Comparison of ENCODE assay signal across 9 cellular contexts in the genomic region with DNA sequence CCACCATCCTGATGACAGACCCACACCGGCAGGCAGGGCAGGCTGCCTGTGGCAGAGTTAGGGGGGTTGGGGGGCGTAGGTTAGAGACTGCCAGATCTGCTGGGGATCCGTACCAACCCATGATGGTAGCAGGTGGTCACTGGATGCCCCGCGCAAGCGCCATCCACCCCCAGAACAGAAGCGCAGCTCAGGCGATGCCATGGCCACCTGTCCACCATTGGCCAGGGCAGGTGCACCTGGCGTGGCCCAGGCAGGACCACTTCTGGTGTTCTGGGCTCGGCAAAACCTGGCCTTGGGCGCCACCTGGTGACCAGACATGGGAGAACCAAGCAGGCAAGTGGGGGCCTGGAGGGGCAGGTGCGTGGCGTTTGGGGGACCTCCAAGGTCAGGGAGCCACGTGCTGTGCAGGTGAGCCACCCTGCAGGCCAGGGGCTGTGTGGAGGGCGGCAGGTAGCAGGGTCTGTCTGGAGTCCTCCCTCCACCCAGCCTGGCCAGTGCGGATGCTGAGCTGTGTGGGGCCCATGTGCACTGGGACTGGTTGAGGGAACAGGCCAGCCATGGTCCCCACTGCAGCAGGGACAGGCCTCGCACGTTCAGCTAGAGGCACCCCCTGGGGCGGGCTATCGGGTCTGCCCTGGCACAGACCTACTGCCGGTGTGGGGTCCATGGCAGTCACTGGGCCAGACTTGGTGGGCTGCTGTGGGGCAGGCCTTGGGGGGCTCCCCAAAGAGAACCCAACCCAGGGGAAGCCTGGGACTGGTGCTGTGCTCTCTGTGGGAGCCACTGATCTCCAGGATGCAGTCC. TPM values are rescaled to one million over a fixed set of nuclear protein-coding genes. Genes with fewer than 3 reads are reported as not detected.
DNase-seq lines count a peak whose midpoint lies in the region; ATAC-seq, FAIRE-seq and TF ChIP-seq lines count a peak whose summit lies in the region.
"Had no signal": no experiment of that assay in that cellular context is flagged by ENCODE, and none has a peak within 500 bp of the region (broad histone marks: within the 10 kb centered on the region; RNA-seq: fewer than 3 reads in every experiment).

No MANE protein-coding gene starts in this region.

- no CpG with 5 or more reads among the region's 21 CpGs for WGBS in trophoblast cell (ENCODE audit: extremely low coverage, insufficient coverage, insufficient read length)

- H2AK5ac ChIP-seq in trophoblast cell (ENCODE audit: low read length), result no peak overlapping the region

- H3K18ac ChIP-seq in trophoblast cell (ENCODE audit: low read length), result no peak overlapping the region

- no peaks in the 10 kb centered on the region for H3K36me3 Mint-ChIP-seq in type B pancreatic cell
- H3K36me3 Mint-ChIP-seq: IgD-negative memory B cell had no signal

- H3K27me3 Mint-ChIP-seq in type B pancreatic cell, result no peaks in the 10 kb centered on the region
- H3K27me3 Mint-ChIP-seq: IgD-negative memory B cell had no signal

- no peak overlapping the region for H3K4me3 ChIP-seq in trophoblast cell (ENCODE audit: low read depth, low read length)

- H3K79me2 ChIP-seq in trophoblast cell (ENCODE audit: control insufficient read depth, insufficient read depth, low read length, poor library complexity), result no peaks in the 10 kb centered on the region

- H2BK120ac ChIP-seq in trophoblast cell (ENCODE audit: insufficient read depth, low read length, poor library complexity), result no peak overlapping the region

- peaks cover 5% of the 10 kb centered on the region for H3K9me3 ChIP-seq in trophoblast cell (ENCODE audit: insufficient read depth, low read depth, low read length)

- no peak overlapping the region for H2AFZ ChIP-seq in trophoblast cell (ENCODE audit: insufficient read depth, low read length, poor library complexity)

- peak; percentile 97 for DNase-seq in D721Med (ENCODE audit: insufficient read length, low spot score)
- DNase-seq in HuH-7 (ENCODE audit: low spot score), result peak; percentile 91
- peak; percentile 5 for DNase-seq in RCC 7860 (ENCODE audit: low spot score)
- peak; percentile 71 for DNase-seq in activated T-helper 9 cell treated with anti-CD3 and anti-CD28 coated beads, Interleukin-2, amount 50 U/mL, for 16 hours (ENCODE audit: low read depth)
- DNase-seq in foreskin keratinocyte, result peak in 1 of 2 donors; percentile 29
- peak; percentile 50 to 75 for DNase-seq in trophoblast cell
- DNase-seq in type B pancreatic cell (ENCODE audit: extremely low spot score, unreplicated experiment), result no peak

- no peak for FAIRE-seq in D721Med (lab: Jason Lieb, UNC)
- FAIRE-seq in RCC 7860 (lab: Jason Lieb, UNC), result no peak

- H3K27ac Mint-ChIP-seq in type B pancreatic cell, result no peak overlapping the region

- H3K9me3 Mint-ChIP-seq in type B pancreatic cell, result no peaks in the 10 kb centered on the region
- H3K9me3 Mint-ChIP-seq: IgD-negative memory B cell had no signal

- no peak overlapping the region for H2BK12ac ChIP-seq in trophoblast cell (ENCODE audit: low read length)

- H3K4me1 Mint-ChIP-seq in type B pancreatic cell (ENCODE audit: unreplicated experiment), result no peaks in the 10 kb centered on the region

- H2BK5ac ChIP-seq in trophoblast cell (ENCODE audit: low read depth, low read length, poor library complexity), result no peak overlapping the region

- no peak overlapping the region for H3K14ac ChIP-seq in trophoblast cell (ENCODE audit: low read length)

- H4K8ac ChIP-seq in trophoblast cell (ENCODE audit: low read depth, low read length), result no peak overlapping the region

- no peak overlapping the region for H3K23ac ChIP-seq in trophoblast cell (ENCODE audit: low read length)

- peaks cover 20% of the 10 kb centered on the region for H3K27me3 ChIP-seq in foreskin keratinocyte
- no peaks in the 10 kb centered on the region for H3K27me3 ChIP-seq in trophoblast cell (ENCODE audit: insufficient read depth, low read length)

- no peak overlapping the region for H3K27ac ChIP-seq in foreskin keratinocyte
- no peak overlapping the region for H3K27ac ChIP-seq in trophoblast cell (ENCODE audit: low read depth, low read length)

- no peak overlapping the region for H3K9ac ChIP-seq in trophoblast cell (ENCODE audit: low read length)

- no peaks in the 10 kb centered on the region for H3K79me1 ChIP-seq in trophoblast cell (ENCODE audit: low read length)

- peak overlapping the region; percentile 19 for H4K12ac ChIP-seq in trophoblast cell (ENCODE audit: low read depth, low read length)

- no peaks in the 10 kb centered on the region for H3K4me1 ChIP-seq in foreskin keratinocyte
- peaks cover 7 to 9% of the 10 kb centered on the region in 2 experiments for H3K4me1 ChIP-seq in trophoblast cell (ENCODE audit: control insufficient read depth in 1 of 2, insufficient read depth in 2 of 2, low read length in 2 of 2)

- no peak overlapping the region for H3K4ac ChIP-seq in trophoblast cell (ENCODE audit: low read depth, low read length)

- no peak overlapping the region for H3K4me3 Mint-ChIP-seq in type B pancreatic cell
- H3K4me3 Mint-ChIP-seq: IgD-negative memory B cell had no signal

- no peaks in the 10 kb centered on the region for H3K36me3 ChIP-seq in trophoblast cell (ENCODE audit: control insufficient read depth in 1 of 2, insufficient read depth in 2 of 2, low read length in 2 of 2)

- ATAC-seq in foreskin keratinocyte (peak; percentile 63), HG02623 (IDR thresholded peaks at IDR 0.05; ENCODE audit: unreplicated experiment) (no peak)

- no peak overlapping the region for H4K91ac ChIP-seq in trophoblast cell (ENCODE audit: low read depth, low read length)

- H3K4me2 ChIP-seq in trophoblast cell (ENCODE audit: low read length), result no peak overlapping the region

- TF ChIP-seq CTCF in D721Med (IDR thresholded peaks at IDR 0.05; ENCODE audit: insufficient read depth, missing control alignments), result peak; percentile 81
- peak; percentile 90 for TF ChIP-seq CTCF in foreskin keratinocyte (conservative IDR thresholded peaks at IDR 0.05)
- TF ChIP-seq CTCF in type B pancreatic cell (conservative IDR thresholded peaks at IDR 0.05), result peak; percentile 99

RNA-seq across cellular contexts. Expression of gene BAG5, which starts 15.6 kb away (rescaled TPM):
- 25.7 and 28.0 TPM in 2 replicates for total RNA-seq in foreskin keratinocyte
- polyA plus RNA-seq in foreskin keratinocyte, result 9.0 and 11.1 TPM in 2 replicates
- polyA plus RNA-seq in trophoblast cell (2013), result 21.3 and 22.2 TPM in 2 replicates
- total RNA-seq in type B pancreatic cell (ENCODE audit: low replicate concordance), result 23.3 and 30.5 TPM in 2 replicates

RNA-seq across cellular contexts. Expression of gene COA8, which starts 15.9 kb away (rescaled TPM):
- 46.2 and 46.5 TPM in 2 replicates for total RNA-seq in foreskin keratinocyte
- 76.4 and 88.0 TPM in 2 replicates for polyA plus RNA-seq in foreskin keratinocyte
- 42.0 and 45.6 TPM in 2 replicates for polyA plus RNA-seq in trophoblast cell (2013)
- 39.8 and 42.5 TPM in 2 replicates for total RNA-seq in type B pancreatic cell (ENCODE audit: low replicate concordance)

RNA-seq across cellular contexts. Expression of gene TRMT61A, which starts 17.9 kb away (rescaled TPM):
- total RNA-seq in foreskin keratinocyte, result 12.0 and 14.1 TPM in 2 replicates
- polyA plus RNA-seq in foreskin keratinocyte, result 13.8 and 14.9 TPM in 2 replicates
- polyA plus RNA-seq in trophoblast cell (2013), result 3.4 and 3.5 TPM in 2 replicates
- 10.8 and 12.4 TPM in 2 replicates for total RNA-seq in type B pancreatic cell (ENCODE audit: low replicate concordance)

RNA-seq across cellular contexts. Expression of gene CKB, which starts 24.2 kb away (rescaled TPM):
- 1.8 and 4.1 TPM in 2 replicates for total RNA-seq in foreskin keratinocyte
- polyA plus RNA-seq in foreskin keratinocyte, result 4.4 and 7.1 TPM in 2 replicates
- polyA plus RNA-seq in trophoblast cell (2013), result 102 and 110 TPM in 2 replicates
- total RNA-seq in type B pancreatic cell (ENCODE audit: low replicate concordance), result 180 and 323 TPM in 2 replicates
